In the genomic region with DNA sequence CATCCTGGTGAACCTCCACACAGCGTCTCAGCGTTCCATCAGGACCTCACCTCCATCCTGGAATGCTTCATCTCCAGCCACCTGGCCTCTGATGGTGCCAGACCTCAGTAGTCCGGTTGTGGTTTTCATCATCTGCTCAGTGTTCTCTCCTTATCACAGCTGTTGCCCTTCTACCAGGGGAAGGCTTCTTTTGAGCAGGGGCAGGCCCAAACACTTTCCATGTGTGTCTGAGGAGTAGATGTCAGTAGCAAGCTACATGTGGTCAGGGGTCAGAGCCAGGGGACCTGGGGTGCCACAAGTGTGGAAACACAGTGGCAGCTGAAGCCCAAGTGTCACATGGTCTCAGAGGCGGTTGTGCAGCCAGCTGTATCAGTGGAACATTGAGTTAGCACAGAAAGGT, we compare ENCODE assay signal across 21 cellular contexts.
"Had no signal": no experiment of that assay in that cellular context is flagged by ENCODE, and none has a peak within 500 bp of the region (broad histone marks: within the 10 kb centered on the region; RNA-seq: fewer than 3 reads in every experiment).

No MANE protein-coding gene starts in this region.

- H3K27ac ChIP-seq: esophagus squamous epithelium, hepatocyte, parathyroid adenoma, prostate gland, right lobe of liver, suprapubic skin, thyroid gland had no signal

- FAIRE-seq: small intestine, urothelium cell line had no signal

- H3K79me2 ChIP-seq: hepatocyte, parathyroid adenoma had no signal

- H3K9me3 Mint-ChIP-seq: effector memory CD8-positive, alpha-beta T cell; naive B cell; nephron; type B pancreatic cell had no signal

- H3K4me1 Mint-ChIP-seq: naive B cell had no signal

- DNase-seq: effector memory CD8-positive, alpha-beta T cell; esophagus squamous epithelium; foreskin fibroblast; left colon; left ventricle myocardium superior; mesenchymal stem cell; midbrain; naive B cell; right lobe of liver; small intestine; stimulated activated CD4-positive, alpha-beta T cell treated with anti-CD3 and anti-CD28 coated beads, Interleukin-2, amount 100 ng/mL, for 48 hours; stimulated activated naive CD4-positive, alpha-beta T cell treated with Interleukin-2 at 50 U/mL for 16 hours; thyroid gland had no signal

- H3K4me3 ChIP-seq: esophagus squamous epithelium, hepatocyte, lung, prostate gland, right lobe of liver, suprapubic skin, thyroid gland had no signal

- H3K36me3 Mint-ChIP-seq: naive B cell, type B pancreatic cell had no signal

- H3K4me1 ChIP-seq: esophagus squamous epithelium, parathyroid adenoma, prostate gland, suprapubic skin, thyroid gland had no signal

- H3K9ac ChIP-seq: parathyroid adenoma had no signal

- H3K27me3 ChIP-seq: esophagus squamous epithelium, hepatocyte, right lobe of liver, suprapubic skin, thyroid gland had no signal

- H3K27me3 Mint-ChIP-seq: effector memory CD8-positive, alpha-beta T cell; naive B cell; type B pancreatic cell had no signal

- H3K27ac Mint-ChIP-seq: effector memory CD8-positive, alpha-beta T cell; naive B cell; type B pancreatic cell had no signal

- H3K36me3 ChIP-seq: esophagus squamous epithelium, prostate gland, right lobe of liver, suprapubic skin, thyroid gland had no signal

- ATAC-seq: effector memory CD8-positive, alpha-beta T cell; left colon; left ventricle myocardium superior; right lobe of liver had no signal

- H3K9me3 ChIP-seq: esophagus squamous epithelium, prostate gland, right lobe of liver, suprapubic skin, thyroid gland had no signal

- H3K4me2 ChIP-seq: hepatocyte had no signal

- H3K4me3 Mint-ChIP-seq: effector memory CD8-positive, alpha-beta T cell; naive B cell; nephron; type B pancreatic cell had no signal

- H2AFZ ChIP-seq: hepatocyte, parathyroid adenoma had no signal
